ENCODE assay signal across 10 cellular contexts in the genomic region with DNA sequence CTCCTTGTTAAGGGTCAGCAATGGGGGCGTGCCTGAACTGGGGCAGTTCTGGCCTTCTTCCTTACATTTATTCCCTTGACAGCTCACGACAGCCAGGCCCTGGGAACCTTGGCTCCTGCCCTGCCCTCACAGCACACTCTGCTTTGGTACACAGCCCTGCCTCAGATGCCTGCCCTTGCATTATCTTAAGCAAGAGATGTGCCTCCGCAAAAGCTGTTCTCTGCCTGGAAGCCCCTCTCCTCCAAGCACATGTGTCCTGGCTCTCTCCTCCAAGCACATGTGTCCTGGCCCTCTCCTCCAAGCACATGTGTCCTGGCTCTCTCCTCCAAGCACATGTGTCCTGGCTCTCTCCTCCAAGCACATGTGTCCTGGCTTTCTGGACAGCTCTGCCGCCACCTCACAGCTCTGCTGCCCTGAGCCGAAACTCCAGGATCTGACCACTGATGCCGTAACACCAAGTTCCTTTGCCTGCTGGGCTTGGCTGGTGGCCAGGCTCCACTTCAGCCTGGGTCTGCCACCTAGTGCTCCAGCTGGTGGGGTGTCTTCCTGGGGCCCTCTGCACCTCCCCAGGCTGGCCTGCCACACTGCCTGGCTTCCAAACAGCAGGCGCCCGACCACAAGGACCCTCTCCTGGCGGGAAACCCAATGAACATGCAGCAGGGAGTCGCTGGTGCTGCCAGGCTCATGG. TPM values are rescaled to one million over a fixed set of nuclear protein-coding genes. Genes with fewer than 3 reads are reported as not detected.
DNase-seq lines count a peak whose midpoint lies in the region; ATAC-seq lines count a peak whose summit lies in the region.
"Had no signal": no experiment of that assay in that cellular context is flagged by ENCODE, and none has a peak within 500 bp of the region (broad histone marks: within the 10 kb centered on the region; RNA-seq: fewer than 3 reads in every experiment).

No MANE protein-coding gene starts in this region.

- intact Hi-C loops in sciatic nerve (cut with DNase I), result no loop called here

- ATAC-seq in sciatic nerve (peak; percentile 28), HG02610 (IDR thresholded peaks at IDR 0.05; ENCODE audit: unreplicated experiment) (no peak)

- DNase-seq in ELR (ENCODE audit: low read depth) (peak; percentile 45), NCI-H2171 treated with DMSO at 0.1 percent for 48 hours (lab: John Stamatoyannopoulos, UW) (peak; percentile 55), fibroblast of gingiva (ENCODE audit: low read depth) (peak; percentile 28), sciatic nerve (ENCODE audit: low spot score) (no peak), GM19240 (ENCODE audit: insufficient read length, low spot score) (no peak), AML-193 (lab: John Stamatoyannopoulos, UW) (no peak), HT-29 (ENCODE audit: low spot score) (no peak)
- DNase-seq: activated CD4-positive, alpha-beta T cell treated with anti-CD3 and anti-CD28 coated beads, Interleukin-2, amount 10 ng/mL, durations not matched to agents 7 days and 5 days; PC-9 had no signal

RNA-seq across cellular contexts. Expression of a gene that starts 53.1 kb away (rescaled TPM):
- total RNA-seq in sciatic nerve, result 140 TPM
- total RNA-seq in HT-29 (2014; rRNA removed; shearing (Covaris generic)), result 0.03 TPM in 1 of 2 replicates, not detected in the other
- total RNA-seq: activated CD4-positive, alpha-beta T cell treated with anti-CD3 and anti-CD28 coated beads, Interleukin-2, amount 10 ng/mL, durations not matched to agents 7 days and 5 days; PC-9 had no signal

Comparison
In these comparisons a context has a peak if more than half of its experiments do, and no peak if none do; other contexts are left out.
1. DNase-seq: peak in ELR (single experiment), NCI-H2171 treated with DMSO at 0.1 percent for 48 hours (single experiment) and fibroblast of gingiva (single experiment); none in sciatic nerve (single experiment), GM19240 (single experiment), AML-193 (0 of 2) and HT-29 (single experiment).
2. RNA of a gene that starts 53.1 kb away (total RNA-seq): 140 TPM in sciatic nerve (single experiment); 0.03 TPM in HT-29; every median in the first group is over 100 times any median in the second.